ENCODE assay signal across 1 cellular context in the genomic region with DNA sequence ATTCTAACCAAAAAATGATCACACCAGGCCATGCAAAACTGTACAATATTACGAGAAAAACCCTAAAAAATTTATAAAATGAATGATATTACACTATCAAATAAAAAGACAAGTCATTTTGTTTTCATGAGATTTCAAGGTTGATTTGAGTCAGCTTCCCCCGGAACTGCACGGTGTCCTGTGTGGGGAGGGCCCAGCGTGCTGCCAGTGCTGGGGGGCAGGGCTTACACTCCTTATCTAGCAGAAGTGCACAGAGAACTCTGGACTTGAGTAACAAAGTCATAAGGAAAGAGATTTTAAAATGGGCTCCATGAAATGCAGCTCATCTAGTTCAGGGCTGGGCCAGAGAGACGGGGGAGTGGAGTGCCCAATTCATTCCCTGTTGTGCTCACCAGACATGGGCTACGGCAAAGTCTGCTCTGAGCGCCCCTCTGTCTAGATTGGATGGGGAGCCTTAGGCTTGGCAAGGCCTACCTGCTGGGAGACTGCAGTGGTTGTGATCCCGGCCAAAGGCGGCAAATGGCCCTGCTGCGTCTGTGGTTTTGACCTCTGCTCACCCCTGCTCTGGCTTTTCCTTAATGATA.
TF ChIP-seq lines count a peak whose summit lies in the region.

No MANE protein-coding gene starts in this region.

TF ChIP-seq in GM12878, 131 proteins besides CTCF, POLR2A, EP300 and RAD21 (continued from another document):
- TF ChIP-seq, protein P1, sequence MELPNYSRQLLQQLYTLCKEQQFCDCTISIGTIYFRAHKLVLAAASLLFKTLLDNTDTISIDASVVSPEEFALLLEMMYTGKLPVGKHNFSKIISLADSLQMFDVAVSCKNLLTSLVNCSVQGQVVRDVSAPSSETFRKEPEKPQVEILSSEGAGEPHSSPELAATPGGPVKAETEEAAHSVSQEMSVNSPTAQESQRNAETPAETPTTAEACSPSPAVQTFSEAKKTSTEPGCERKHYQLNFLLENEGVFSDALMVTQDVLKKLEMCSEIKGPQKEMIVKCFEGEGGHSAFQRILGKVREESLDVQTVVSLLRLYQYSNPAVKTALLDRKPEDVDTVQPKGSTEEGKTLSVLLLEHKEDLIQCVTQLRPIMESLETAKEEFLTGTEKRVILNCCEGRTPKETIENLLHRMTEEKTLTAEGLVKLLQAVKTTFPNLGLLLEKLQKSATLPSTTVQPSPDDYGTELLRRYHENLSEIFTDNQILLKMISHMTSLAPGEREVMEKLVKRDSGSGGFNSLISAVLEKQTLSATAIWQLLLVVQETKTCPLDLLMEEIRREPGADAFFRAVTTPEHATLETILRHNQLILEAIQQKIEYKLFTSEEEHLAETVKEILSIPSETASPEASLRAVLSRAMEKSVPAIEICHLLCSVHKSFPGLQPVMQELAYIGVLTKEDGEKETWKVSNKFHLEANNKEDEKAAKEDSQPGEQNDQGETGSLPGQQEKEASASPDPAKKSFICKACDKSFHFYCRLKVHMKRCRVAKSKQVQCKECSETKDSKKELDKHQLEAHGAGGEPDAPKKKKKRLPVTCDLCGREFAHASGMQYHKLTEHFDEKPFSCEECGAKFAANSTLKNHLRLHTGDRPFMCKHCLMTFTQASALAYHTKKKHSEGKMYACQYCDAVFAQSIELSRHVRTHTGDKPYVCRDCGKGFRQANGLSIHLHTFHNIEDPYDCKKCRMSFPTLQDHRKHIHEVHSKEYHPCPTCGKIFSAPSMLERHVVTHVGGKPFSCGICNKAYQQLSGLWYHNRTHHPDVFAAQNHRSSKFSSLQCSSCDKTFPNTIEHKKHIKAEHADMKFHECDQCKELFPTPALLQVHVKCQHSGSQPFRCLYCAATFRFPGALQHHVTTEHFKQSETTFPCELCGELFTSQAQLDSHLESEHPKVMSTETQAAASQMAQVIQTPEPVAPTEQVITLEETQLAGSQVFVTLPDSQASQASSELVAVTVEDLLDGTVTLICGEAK (IDR thresholded peaks at IDR 0.05; ENCODE audit: borderline replicate concordance) = no peak; the same call in 1 of the 2 replicates
- TF ChIP-seq, protein P2, sequence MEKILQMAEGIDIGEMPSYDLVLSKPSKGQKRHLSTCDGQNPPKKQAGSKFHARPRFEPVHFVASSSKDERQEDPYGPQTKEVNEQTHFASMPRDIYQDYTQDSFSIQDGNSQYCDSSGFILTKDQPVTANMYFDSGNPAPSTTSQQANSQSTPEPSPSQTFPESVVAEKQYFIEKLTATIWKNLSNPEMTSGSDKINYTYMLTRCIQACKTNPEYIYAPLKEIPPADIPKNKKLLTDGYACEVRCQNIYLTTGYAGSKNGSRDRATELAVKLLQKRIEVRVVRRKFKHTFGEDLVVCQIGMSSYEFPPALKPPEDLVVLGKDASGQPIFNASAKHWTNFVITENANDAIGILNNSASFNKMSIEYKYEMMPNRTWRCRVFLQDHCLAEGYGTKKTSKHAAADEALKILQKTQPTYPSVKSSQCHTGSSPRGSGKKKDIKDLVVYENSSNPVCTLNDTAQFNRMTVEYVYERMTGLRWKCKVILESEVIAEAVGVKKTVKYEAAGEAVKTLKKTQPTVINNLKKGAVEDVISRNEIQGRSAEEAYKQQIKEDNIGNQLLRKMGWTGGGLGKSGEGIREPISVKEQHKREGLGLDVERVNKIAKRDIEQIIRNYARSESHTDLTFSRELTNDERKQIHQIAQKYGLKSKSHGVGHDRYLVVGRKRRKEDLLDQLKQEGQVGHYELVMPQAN (conservative IDR thresholded peaks at IDR 0.05) = no peak
- TF ChIP-seq SMAD5 (IDR thresholded peaks at IDR 0.05; ENCODE audit: low read depth) (no peak), CREM (IDR thresholded peaks at IDR 0.05; ENCODE audit: low read depth) (no peak), PAX5 (IDR thresholded peaks at IDR 0.05; ENCODE audit: borderline replicate concordance, low read depth, low read length) (no peak), POLR2AphosphoS5 (IDR thresholded peaks at IDR 0.05; ENCODE audit: low read length) (no peak), CHD1 (IDR thresholded peaks at IDR 0.05; ENCODE audit: low read depth, low read length) (no peak), FOXK2 (IDR thresholded peaks at IDR 0.05) (no peak), GATAD2B (conservative IDR thresholded peaks at IDR 0.05; ENCODE audit: low read depth) (no peak), FOXM1 (IDR thresholded peaks at IDR 0.05; ENCODE audit: low read depth, low read length) (peak; percentile 27; the same call in 1 of the 2 replicates), RCOR1 (conservative IDR thresholded peaks at IDR 0.05; ENCODE audit: low read depth, low read length) (no peak), JUNB (IDR thresholded peaks at IDR 0.05) (peak; percentile 66), ATF7 (IDR thresholded peaks at IDR 0.05; ENCODE audit: low read depth) (no peak), MEF2B (IDR thresholded peaks at IDR 0.05; ENCODE audit: partially characterized antibody, poor library complexity, severe bottlenecking) (no peak), EED (IDR thresholded peaks at IDR 0.05; ENCODE audit: low read depth) (no peak), ETV6 (conservative IDR thresholded peaks at IDR 0.05 in 1 of 2, IDR thresholded peaks at IDR 0.05 in 1 of 2; ENCODE audit: borderline replicate concordance in 1 of 2, low read depth in 1 of 2) (peak in 1 of 2 experiments; percentile 74; a peak in 1 of 4 replicates), SP1 (IDR thresholded peaks at IDR 0.05; ENCODE audit: low read depth, low read length) (no peak), POLR2AphosphoS2 (IDR thresholded peaks at IDR 0.05; ENCODE audit: low read depth, low read length) (no peak), PRDM15 (CRISPR knock-in tag; IDR thresholded peaks at IDR 0.05) (no peak), IRF4 (IDR thresholded peaks at IDR 0.05; ENCODE audit: low read depth, low read length) (0 out of 2 replicates have a peak, but pooled peaks have one; percentile 39), RAD51 (IDR thresholded peaks at IDR 0.05) (no peak), ZSCAN29 (IDR thresholded peaks at IDR 0.05) (no peak), STAT3 (IDR thresholded peaks at IDR 0.05; ENCODE audit: low read depth, low read length) (no peak), ZNF217 (IDR thresholded peaks at IDR 0.05) (no peak), GABPA (IDR thresholded peaks at IDR 0.05; ENCODE audit: low read depth) (peak; percentile 68), ZNF274 (IDR thresholded peaks at IDR 0.05; ENCODE audit: insufficient read depth, insufficient read length) (no peak), ZNF24 (IDR thresholded peaks at IDR 0.05) (no peak), SMAD1 (IDR thresholded peaks at IDR 0.05; ENCODE audit: low read depth, partially characterized antibody) (no peak), NFIC (IDR thresholded peaks at IDR 0.05; ENCODE audit: low read depth, low read length) (no peak; the same call in 1 of the 2 replicates)
- TF ChIP-seq, protein P3, sequence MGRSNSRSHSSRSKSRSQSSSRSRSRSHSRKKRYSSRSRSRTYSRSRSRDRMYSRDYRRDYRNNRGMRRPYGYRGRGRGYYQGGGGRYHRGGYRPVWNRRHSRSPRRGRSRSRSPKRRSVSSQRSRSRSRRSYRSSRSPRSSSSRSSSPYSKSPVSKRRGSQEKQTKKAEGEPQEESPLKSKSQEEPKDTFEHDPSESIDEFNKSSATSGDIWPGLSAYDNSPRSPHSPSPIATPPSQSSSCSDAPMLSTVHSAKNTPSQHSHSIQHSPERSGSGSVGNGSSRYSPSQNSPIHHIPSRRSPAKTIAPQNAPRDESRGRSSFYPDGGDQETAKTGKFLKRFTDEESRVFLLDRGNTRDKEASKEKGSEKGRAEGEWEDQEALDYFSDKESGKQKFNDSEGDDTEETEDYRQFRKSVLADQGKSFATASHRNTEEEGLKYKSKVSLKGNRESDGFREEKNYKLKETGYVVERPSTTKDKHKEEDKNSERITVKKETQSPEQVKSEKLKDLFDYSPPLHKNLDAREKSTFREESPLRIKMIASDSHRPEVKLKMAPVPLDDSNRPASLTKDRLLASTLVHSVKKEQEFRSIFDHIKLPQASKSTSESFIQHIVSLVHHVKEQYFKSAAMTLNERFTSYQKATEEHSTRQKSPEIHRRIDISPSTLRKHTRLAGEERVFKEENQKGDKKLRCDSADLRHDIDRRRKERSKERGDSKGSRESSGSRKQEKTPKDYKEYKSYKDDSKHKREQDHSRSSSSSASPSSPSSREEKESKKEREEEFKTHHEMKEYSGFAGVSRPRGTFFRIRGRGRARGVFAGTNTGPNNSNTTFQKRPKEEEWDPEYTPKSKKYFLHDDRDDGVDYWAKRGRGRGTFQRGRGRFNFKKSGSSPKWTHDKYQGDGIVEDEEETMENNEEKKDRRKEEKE (IDR thresholded peaks at IDR 0.05) = no peak
- TF ChIP-seq, protein P4, sequence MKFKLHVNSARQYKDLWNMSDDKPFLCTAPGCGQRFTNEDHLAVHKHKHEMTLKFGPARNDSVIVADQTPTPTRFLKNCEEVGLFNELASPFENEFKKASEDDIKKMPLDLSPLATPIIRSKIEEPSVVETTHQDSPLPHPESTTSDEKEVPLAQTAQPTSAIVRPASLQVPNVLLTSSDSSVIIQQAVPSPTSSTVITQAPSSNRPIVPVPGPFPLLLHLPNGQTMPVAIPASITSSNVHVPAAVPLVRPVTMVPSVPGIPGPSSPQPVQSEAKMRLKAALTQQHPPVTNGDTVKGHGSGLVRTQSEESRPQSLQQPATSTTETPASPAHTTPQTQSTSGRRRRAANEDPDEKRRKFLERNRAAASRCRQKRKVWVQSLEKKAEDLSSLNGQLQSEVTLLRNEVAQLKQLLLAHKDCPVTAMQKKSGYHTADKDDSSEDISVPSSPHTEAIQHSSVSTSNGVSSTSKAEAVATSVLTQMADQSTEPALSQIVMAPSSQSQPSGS (IDR thresholded peaks at IDR 0.05; ENCODE audit: low read length) = no peak
- TF ChIP-seq, protein P5, sequence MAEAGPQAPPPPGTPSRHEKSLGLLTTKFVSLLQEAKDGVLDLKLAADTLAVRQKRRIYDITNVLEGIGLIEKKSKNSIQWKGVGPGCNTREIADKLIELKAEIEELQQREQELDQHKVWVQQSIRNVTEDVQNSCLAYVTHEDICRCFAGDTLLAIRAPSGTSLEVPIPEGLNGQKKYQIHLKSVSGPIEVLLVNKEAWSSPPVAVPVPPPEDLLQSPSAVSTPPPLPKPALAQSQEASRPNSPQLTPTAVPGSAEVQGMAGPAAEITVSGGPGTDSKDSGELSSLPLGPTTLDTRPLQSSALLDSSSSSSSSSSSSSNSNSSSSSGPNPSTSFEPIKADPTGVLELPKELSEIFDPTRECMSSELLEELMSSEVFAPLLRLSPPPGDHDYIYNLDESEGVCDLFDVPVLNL (IDR thresholded peaks at IDR 0.05; ENCODE audit: low read depth, low read length) = no peak
- TF ChIP-seq, protein P6, sequence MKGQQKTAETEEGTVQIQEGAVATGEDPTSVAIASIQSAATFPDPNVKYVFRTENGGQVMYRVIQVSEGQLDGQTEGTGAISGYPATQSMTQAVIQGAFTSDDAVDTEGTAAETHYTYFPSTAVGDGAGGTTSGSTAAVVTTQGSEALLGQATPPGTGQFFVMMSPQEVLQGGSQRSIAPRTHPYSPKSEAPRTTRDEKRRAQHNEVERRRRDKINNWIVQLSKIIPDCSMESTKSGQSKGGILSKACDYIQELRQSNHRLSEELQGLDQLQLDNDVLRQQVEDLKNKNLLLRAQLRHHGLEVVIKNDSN (IDR thresholded peaks at IDR 0.05; ENCODE audit: borderline replicate concordance, extremely low read length, insufficient read depth, low read depth, low read length) = no peak
TF ChIP-seq in GM12878: peak in this region for 6.
